In genomic region chr3:47664519-47664918, GRCh38 we compare ENCODE assay signal across 9 cellular contexts.
DNase-seq lines count a peak whose midpoint lies in the region; ATAC-seq, FAIRE-seq and TF ChIP-seq lines count a peak whose summit lies in the region.
"Had no signal": no experiment of that assay in that cellular context is flagged by ENCODE, and none has a peak within 500 bp of the region (broad histone marks: within the 10 kb centered on the region; RNA-seq: fewer than 3 reads in every experiment).

No MANE protein-coding gene starts in this region.

- peaks cover 22% of the 10 kb centered on the region for H3K36me3 Mint-ChIP-seq in activated CD8-positive, alpha-beta T cell treated with anti-CD3 and anti-CD28 coated beads for 36 hours (ENCODE audit: low read depth)

- no peak overlapping the region for H3K4me3 ChIP-seq in A673 (ENCODE audit: low read depth, low read length, poor library complexity, severe bottlenecking)
- no peak overlapping the region for H3K4me3 ChIP-seq in OCI-LY3 (ENCODE audit: low read length)
- no peak overlapping the region for H3K4me3 ChIP-seq in fibroblast of villous mesenchyme (ENCODE audit: low read depth, low read length)
- H3K4me3 ChIP-seq in kidney (ENCODE audit: low read length in 2 of 2): no peak overlapping the region

- H3K27ac ChIP-seq in A673 (ENCODE audit: low read depth, low read length, poor library complexity, severe bottlenecking) (peak overlapping the region; percentile 100), OCI-LY3 (ENCODE audit: low read length) (no peak overlapping the region), kidney (ENCODE audit: low read depth in 2 of 2, low read length in 2 of 2) (no peak overlapping the region)
- H3K27ac ChIP-seq: neutrophil had no signal

- no peak overlapping the region for H2AFZ ChIP-seq in OCI-LY3 (ENCODE audit: low read depth, low read length)

- H3K4me3 Mint-ChIP-seq in activated CD8-positive, alpha-beta T cell treated with anti-CD3 and anti-CD28 coated beads for 36 hours: no peak overlapping the region

- peaks cover 2% of the 10 kb centered on the region for H3K4me1 Mint-ChIP-seq in activated CD8-positive, alpha-beta T cell treated with anti-CD3 and anti-CD28 coated beads for 36 hours (ENCODE audit: low read depth)

- H3K4me1 ChIP-seq in A673 (ENCODE audit: insufficient read depth, low read length, poor library complexity, severe bottlenecking) (peaks cover 56% of the 10 kb centered on the region), OCI-LY3 (ENCODE audit: low read length) (no peaks in the 10 kb centered on the region), kidney (ENCODE audit: control insufficient read depth in 1 of 2, insufficient read depth in 1 of 2, low read depth in 1 of 2, low read length in 2 of 2) (no peaks in the 10 kb centered on the region)

- BruUV-seq in A673 (replicated peaks; lab: Mats Ljungman, UMichigan): no TSS peak

- no peaks in the 10 kb centered on the region for H3K9me3 ChIP-seq in A673 (ENCODE audit: low read depth, low read length, poor library complexity, severe bottlenecking)
- H3K9me3 ChIP-seq in OCI-LY3 (ENCODE audit: insufficient read depth, low read length): no peaks in the 10 kb centered on the region
- no peaks in the 10 kb centered on the region for H3K9me3 ChIP-seq in kidney (ENCODE audit: control insufficient read depth in 1 of 2, low read length in 2 of 2)

- no peak overlapping the region for H3K27ac Mint-ChIP-seq in activated CD8-positive, alpha-beta T cell treated with anti-CD3 and anti-CD28 coated beads for 36 hours

- POLR2A ChIA-PET in A673 (lab: Charles Lee; ENCODE audit: low non-redundant PET): no interaction called here
- POLR2A ChIA-PET in activated CD8-positive, alpha-beta T cell treated with anti-CD3 and anti-CD28 coated beads for 36 hours (lab: Charles Lee): no interaction called here

- H3K9ac ChIP-seq in OCI-LY3 (ENCODE audit: low read length): no peak overlapping the region
- H3K9ac ChIP-seq in kidney (ENCODE audit: low read length in 2 of 2): no peak overlapping the region

- H4K20me1 ChIP-seq in OCI-LY3 (ENCODE audit: insufficient read depth, low read length): no peaks in the 10 kb centered on the region

- intact Hi-C loops in A673 (cut with micrococcal nuclease; ENCODE audit: unreplicated experiment) (loop anchor here (5.0 kb wide), 2 partner anchors 127 to 142 kb away; no protein-coding TSS in a partner anchor), kidney (cut with DNase I) (no loop called here)
- intact Hi-C loops in activated CD8-positive, alpha-beta T cell treated with anti-CD3 and anti-CD28 coated beads for 36 hours (cut with micrococcal nuclease): no loop called here

- CTCF ChIA-PET in A673 (lab: Charles Lee): no interaction called here
- CTCF ChIA-PET in activated CD8-positive, alpha-beta T cell treated with anti-CD3 and anti-CD28 coated beads for 36 hours (lab: Charles Lee): interaction anchor here (0.9 to 1.0 kb wide), 2 partner anchors 10 to 643 kb away, joined by 3 read pairs; no protein-coding TSS in a partner anchor

- FAIRE-seq in kidney (lab: Jason Lieb, UNC): no peak

- H3K9me3 Mint-ChIP-seq in activated CD8-positive, alpha-beta T cell treated with anti-CD3 and anti-CD28 coated beads for 36 hours: no peaks in the 10 kb centered on the region

- H3K36me3 ChIP-seq in A673 (ENCODE audit: insufficient read depth, low read length, poor library complexity, severe bottlenecking) (peaks cover 22% of the 10 kb centered on the region), OCI-LY3 (replicated peaks; ENCODE audit: low read depth, low read length) (peaks cover 51% of the 10 kb centered on the region), kidney (ENCODE audit: control insufficient read depth in 1 of 2, insufficient read depth in 2 of 2, low read length in 2 of 2) (peaks cover 0 to 13% of the 10 kb centered on the region in 2 donors)

- DNase-seq in A673 (ENCODE audit: low spot score) (peak; percentile 68), fibroblast of villous mesenchyme (ENCODE audit: low read depth) (peak; percentile 25), kidney (no peak)
- DNase-seq in activated CD8-positive, alpha-beta T cell treated with anti-CD3 and anti-CD28 coated beads for 36 hours: no peak

- H3K79me2 ChIP-seq in OCI-LY3 (ENCODE audit: low read length): peaks cover 3% of the 10 kb centered on the region

- TF ChIP-seq CTCF in A673 (conservative IDR thresholded peaks at IDR 0.05; ENCODE audit: low read depth, low read length) (peak; percentile 31), GM12873 (IDR thresholded peaks at IDR 0.05; ENCODE audit: insufficient read depth, low read depth, low read length, missing control alignments) (peak; percentile 41), OCI-LY3 (IDR thresholded peaks at IDR 0.05; ENCODE audit: low read depth, low read length) (peak; percentile 26; the same call in 1 of the 2 replicates), fibroblast of villous mesenchyme (IDR thresholded peaks at IDR 0.05; ENCODE audit: insufficient read depth, low read depth, low read length) (peak; percentile 44), kidney (IDR thresholded peaks at IDR 0.05; ENCODE audit: borderline replicate concordance, extremely low read depth, insufficient read depth) (no peak)
- TF ChIP-seq CTCF in activated CD8-positive, alpha-beta T cell treated with anti-CD3 and anti-CD28 coated beads for 36 hours (IDR thresholded peaks at IDR 0.05): no peak

- no peaks in the 10 kb centered on the region for H3K27me3 ChIP-seq in A673 (replicated peaks; ENCODE audit: insufficient read depth, low read depth, low read length, poor library complexity)
- H3K27me3 ChIP-seq in OCI-LY3 (ENCODE audit: low read depth, low read length): no peaks in the 10 kb centered on the region
- H3K27me3 ChIP-seq: neutrophil had no signal

- H3K27me3 Mint-ChIP-seq in activated CD8-positive, alpha-beta T cell treated with anti-CD3 and anti-CD28 coated beads for 36 hours: no peaks in the 10 kb centered on the region

- no peak for ATAC-seq in HG03354 (IDR thresholded peaks at IDR 0.05; ENCODE audit: poor library complexity, severe bottlenecking, unreplicated experiment)
- ATAC-seq in activated CD8-positive, alpha-beta T cell treated with anti-CD3 and anti-CD28 coated beads for 36 hours: no peak
- ATAC-seq in HG03469 (IDR thresholded peaks at IDR 0.05; ENCODE audit: unreplicated experiment): no peak

- no peak overlapping the region for H3K4me2 ChIP-seq in OCI-LY3 (ENCODE audit: low read length)

Comparison
In these comparisons a context has a peak if more than half of its experiments do, and no peak if none do; other contexts are left out.
1. DNase-seq: peak in A673 (single experiment) and fibroblast of villous mesenchyme (single experiment); none in kidney (single experiment) and activated CD8-positive, alpha-beta T cell treated with anti-CD3 and anti-CD28 coated beads for 36 hours (single experiment).
2. CTCF ChIP-seq: peak in A673 (single experiment), GM12873 (single experiment), OCI-LY3 (single experiment) and fibroblast of villous mesenchyme (single experiment); none in kidney (single experiment) and activated CD8-positive, alpha-beta T cell treated with anti-CD3 and anti-CD28 coated beads for 36 hours (single experiment).